In genomic region chr6:130147151-130147550, GRCh38 we compare ENCODE assay signal across 27 cellular contexts.
DNase-seq lines count a peak whose midpoint lies in the region; ATAC-seq, FAIRE-seq and TF ChIP-seq lines count a peak whose summit lies in the region.
"Had no signal": no experiment of that assay in that cellular context is flagged by ENCODE, and none has a peak within 500 bp of the region (broad histone marks: within the 10 kb centered on the region; RNA-seq: fewer than 3 reads in every experiment).

No MANE protein-coding gene starts in this region.

- H3K9me3 ChIP-seq in A673 (ENCODE audit: low read depth, low read length, poor library complexity, severe bottlenecking) (no peaks in the 10 kb centered on the region), WERI-Rb-1 (ENCODE audit: severe bottlenecking) (no peaks in the 10 kb centered on the region)
- H3K9me3 ChIP-seq in CD8-positive, alpha-beta T cell (ENCODE audit: low read length) = no peaks in the 10 kb centered on the region
- H3K9me3 ChIP-seq: BLaER1, MG63, Peyer's patch had no signal

- no peak overlapping the region for H3K27ac ChIP-seq in A673 (ENCODE audit: low read depth, low read length, poor library complexity, severe bottlenecking)
- no peak overlapping the region for H3K27ac ChIP-seq in CD8-positive, alpha-beta T cell (ENCODE audit: low read depth, low read length)
- no peak overlapping the region for H3K27ac ChIP-seq in WERI-Rb-1
- H3K27ac ChIP-seq: BLaER1, Peyer's patch, SK-N-MC had no signal

- CTCF ChIA-PET in A673 (lab: Charles Lee) = no interaction called here
- CTCF ChIA-PET in CD8-positive, alpha-beta T cell (lab: Charles Lee) = interaction anchor here (1.3 to 1.9 kb wide), 2 partner anchors 13 to 17 kb away, joined by 4 to 6 read pairs; no protein-coding TSS in a partner anchor
- CTCF ChIA-PET in activated CD4-positive, alpha-beta T cell treated with anti-CD3 and anti-CD28 coated beads, Interleukin-2, amount 10 ng/mL, durations not matched to agents 7 days and 5 days (lab: Charles Lee) = no interaction called here

- H3K36me3 ChIP-seq in A673 (ENCODE audit: insufficient read depth, low read length, poor library complexity, severe bottlenecking) (no peaks in the 10 kb centered on the region), WERI-Rb-1 (no peaks in the 10 kb centered on the region)
- H3K36me3 ChIP-seq in CD8-positive, alpha-beta T cell (ENCODE audit: insufficient read depth, low read length) = no peaks in the 10 kb centered on the region
- H3K36me3 ChIP-seq: MG63, Peyer's patch had no signal

- H3K27me3 Mint-ChIP-seq in CD8-positive, alpha-beta T cell (ENCODE audit: low read depth) = no peaks in the 10 kb centered on the region
- H3K27me3 Mint-ChIP-seq in memory B cell = no peaks in the 10 kb centered on the region
- H3K27me3 Mint-ChIP-seq in activated CD4-positive, alpha-beta T cell treated with anti-CD3 and anti-CD28 coated beads, Interleukin-2, amount 10 ng/mL, durations not matched to agents 7 days and 5 days = no peaks in the 10 kb centered on the region

- H3K9me3 Mint-ChIP-seq in CD8-positive, alpha-beta T cell = peaks cover 5% of the 10 kb centered on the region
- no peaks in the 10 kb centered on the region for H3K9me3 Mint-ChIP-seq in memory B cell
- peaks cover 7% of the 10 kb centered on the region for H3K9me3 Mint-ChIP-seq in activated CD4-positive, alpha-beta T cell treated with anti-CD3 and anti-CD28 coated beads, Interleukin-2, amount 10 ng/mL, durations not matched to agents 7 days and 5 days

- POLR2A ChIA-PET in A673 (lab: Charles Lee; ENCODE audit: low non-redundant PET) = no interaction called here
- POLR2A ChIA-PET in CD8-positive, alpha-beta T cell (lab: Charles Lee) = interaction anchor here (0.7 kb wide), 1 partner anchor 72 kb away, joined by 3 read pairs; no protein-coding TSS in a partner anchor
- POLR2A ChIA-PET in activated CD4-positive, alpha-beta T cell treated with anti-CD3 and anti-CD28 coated beads, Interleukin-2, amount 10 ng/mL, durations not matched to agents 7 days and 5 days (lab: Charles Lee) = no interaction called here

- H3K4me3 Mint-ChIP-seq in CD8-positive, alpha-beta T cell = no peak overlapping the region
- no peak overlapping the region for H3K4me3 Mint-ChIP-seq in memory B cell
- H3K4me3 Mint-ChIP-seq in activated CD4-positive, alpha-beta T cell treated with anti-CD3 and anti-CD28 coated beads, Interleukin-2, amount 10 ng/mL, durations not matched to agents 7 days and 5 days = no peak overlapping the region

- no peak for FAIRE-seq in urothelium cell line (lab: Jason Lieb, UNC)
- FAIRE-seq: A204.1, G401.6, HTR-8/SVneo had no signal

- peak overlapping the region; percentile 73 for H3K27ac Mint-ChIP-seq in CD8-positive, alpha-beta T cell
- H3K27ac Mint-ChIP-seq in memory B cell = peak overlapping the region; percentile 49
- H3K27ac Mint-ChIP-seq in activated CD4-positive, alpha-beta T cell treated with anti-CD3 and anti-CD28 coated beads, Interleukin-2, amount 10 ng/mL, durations not matched to agents 7 days and 5 days = no peak overlapping the region

- H3K4me1 ChIP-seq in A673 (ENCODE audit: insufficient read depth, low read length, poor library complexity, severe bottlenecking) = peaks cover 8% of the 10 kb centered on the region
- no peaks in the 10 kb centered on the region for H3K4me1 ChIP-seq in CD8-positive, alpha-beta T cell (ENCODE audit: insufficient read depth, low read length)
- H3K4me1 ChIP-seq: BLaER1, Peyer's patch had no signal

- ATAC-seq in CD8-positive, alpha-beta T cell = no peak
- no peak for ATAC-seq in memory B cell (ENCODE audit: low read depth)
- ATAC-seq: HCT116 had no signal

- BruUV-seq in A673 (replicated peaks; lab: Mats Ljungman, UMichigan) = no TSS peak

- DNase-seq in A673 (ENCODE audit: low spot score) (peak; percentile 79), WERI-Rb-1 (peak; percentile 19), memory B cell (ENCODE audit: low spot score in 2 of 2) (no peak), cerebellar nuclear complex (lab: John Stamatoyannopoulos, UW) (no peak), urothelium cell line (ENCODE audit: low spot score) (no peak)
- DNase-seq in CD8-positive, alpha-beta T cell = no peak
- DNase-seq in activated CD4-positive, alpha-beta T cell treated with anti-CD3 and anti-CD28 coated beads, Interleukin-2, amount 10 ng/mL, durations not matched to agents 7 days and 5 days = no peak
- DNase-seq in activated T-cell treated with anti-CD3 and anti-CD28 coated beads, Interleukin-2, amount 50 U/mL, for 1 hour = no peak
- DNase-seq: GOT3; IMR-90; Kasumi-1; MG63; NCI-H1092; NCI-H1436 treated with DMSO at 0.1 percent for 48 hours; NCI-H2029 treated with DMSO at 0.1 percent for 48 hours; NCI-H2171; NCI-H446; NCI-H526 treated with DMSO at 0.1 percent for 48 hours; NK-92 treated with Interleukin-12 subunit alpha and Interleukin-12 subunit beta, amount 100 ng/mL, for 24 hours; Peyer's patch; SHP77 had no signal

- intact Hi-C loops in A673 (cut with micrococcal nuclease; ENCODE audit: unreplicated experiment) = no loop called here
- intact Hi-C loops in CD8-positive, alpha-beta T cell (cut with DNase I, micrococcal nuclease) = loop anchor here in 1 of 2 experiments (2.0 to 5.0 kb wide), 2 partner anchors 14 to 70 kb away; no protein-coding TSS in a partner anchor

- TF ChIP-seq CTCF in A673 (conservative IDR thresholded peaks at IDR 0.05; ENCODE audit: low read depth, low read length) (no peak), WERI-Rb-1 (IDR thresholded peaks at IDR 0.05; ENCODE audit: low read depth, low read length) (no peak)
- TF ChIP-seq CTCF in CD8-positive, alpha-beta T cell (IDR thresholded peaks at IDR 0.05) = no peak

- no peaks in the 10 kb centered on the region for H3K27me3 ChIP-seq in A673 (replicated peaks; ENCODE audit: insufficient read depth, low read depth, low read length, poor library complexity)
- no peaks in the 10 kb centered on the region for H3K27me3 ChIP-seq in CD8-positive, alpha-beta T cell (ENCODE audit: insufficient read depth, low read length)
- H3K27me3 ChIP-seq in WERI-Rb-1 (ENCODE audit: insufficient read depth, low read depth, severe bottlenecking) = no peaks in the 10 kb centered on the region
- H3K27me3 ChIP-seq: BLaER1, MG63, Peyer's patch had no signal

- H3K4me1 Mint-ChIP-seq in CD8-positive, alpha-beta T cell (ENCODE audit: low read depth) = peaks cover 13% of the 10 kb centered on the region
- no peaks in the 10 kb centered on the region for H3K4me1 Mint-ChIP-seq in memory B cell
- peaks cover 4% of the 10 kb centered on the region for H3K4me1 Mint-ChIP-seq in activated CD4-positive, alpha-beta T cell treated with anti-CD3 and anti-CD28 coated beads, Interleukin-2, amount 10 ng/mL, durations not matched to agents 7 days and 5 days

- peaks cover 82% of the 10 kb centered on the region for H3K36me3 Mint-ChIP-seq in CD8-positive, alpha-beta T cell
- peaks cover 28% of the 10 kb centered on the region for H3K36me3 Mint-ChIP-seq in memory B cell
- peaks cover 77% of the 10 kb centered on the region for H3K36me3 Mint-ChIP-seq in activated CD4-positive, alpha-beta T cell treated with anti-CD3 and anti-CD28 coated beads, Interleukin-2, amount 10 ng/mL, durations not matched to agents 7 days and 5 days (ENCODE audit: low read depth)

- H3K4me3 ChIP-seq in A673 (ENCODE audit: low read depth, low read length, poor library complexity, severe bottlenecking) (no peak overlapping the region), WERI-Rb-1 (ENCODE audit: low read depth, low read length) (no peak overlapping the region)
- H3K4me3 ChIP-seq in CD8-positive, alpha-beta T cell (ENCODE audit: low read depth, low read length) = no peak overlapping the region
- H3K4me3 ChIP-seq: BLaER1, MG63, Peyer's patch, SK-N-MC had no signal

Comparison
In these comparisons a context has a peak if more than half of its experiments do, and no peak if none do; other contexts are left out.
1. DNase-seq: peak in A673 (single experiment) and WERI-Rb-1 (single experiment); none in CD8-positive, alpha-beta T cell (0 of 7), memory B cell (0 of 2), cerebellar nuclear complex (0 of 2), urothelium cell line (single experiment), activated CD4-positive, alpha-beta T cell treated with anti-CD3 and anti-CD28 coated beads, Interleukin-2, amount 10 ng/mL, durations not matched to agents 7 days and 5 days (single experiment) and activated T-cell treated with anti-CD3 and anti-CD28 coated beads, Interleukin-2, amount 50 U/mL, for 1 hour (single experiment).